In genomic region chr9:95023217-95024003, GRCh38 we compare ENCODE assay signal across 8 cellular contexts.
A peak's percentile ranks its signal among the peaks of the same experiment; 100 is the strongest.
DNase-seq lines count a peak whose midpoint lies in the region; ATAC-seq, FAIRE-seq and TF ChIP-seq lines count a peak whose summit lies in the region.

No MANE protein-coding gene starts in this region.

- H3K4me3 ChIP-seq in HCT116 (replicated peaks in 1 of 2; ENCODE audit: low read depth in 1 of 2, low read length in 2 of 2) (peak overlapping the region in 1 of 2 experiments; percentile 12; a peak in 1 of 4 replicates), astrocyte of the cerebellum (ENCODE audit: low read depth, low read length) (no peak overlapping the region), subcutaneous abdominal adipose tissue (ENCODE audit: low read depth in 1 of 5, low read length in 5 of 5) (no peak overlapping the region), WERI-Rb-1 (ENCODE audit: low read depth, low read length) (no peak overlapping the region)

- H3K4me1 ChIP-seq in HCT116 (ENCODE audit: control insufficient read depth in 1 of 2, insufficient read depth in 2 of 2, low read length in 2 of 2) (peaks cover 45 to 51% of the 10 kb centered on the region in 2 experiments), subcutaneous abdominal adipose tissue (ENCODE audit: control insufficient read depth in 5 of 5, insufficient read depth in 5 of 5, low read length in 5 of 5) (peaks cover 2 to 49% (median 26%) of the 10 kb centered on the region in 5 donors)

- H3K9ac ChIP-seq in HCT116 (ENCODE audit: low read length) (peak overlapping the region; percentile 50), subcutaneous abdominal adipose tissue (ENCODE audit: low read length in 5 of 5) (peak overlapping the region in 1 of 5 donors; percentile 19)

- peak overlapping the region; percentile 86 for H3K27ac ChIP-seq in HCT116 (ENCODE audit: low read depth, low read length)
- peak overlapping the region; percentile 66 for H3K27ac ChIP-seq in subcutaneous abdominal adipose tissue (ENCODE audit: low read depth, low read length)
- H3K27ac ChIP-seq in WERI-Rb-1, result no peak overlapping the region

- FAIRE-seq in islet of Langerhans (lab: Jason Lieb, UNC), result peak; percentile 62

- no peak for TF ChIP-seq CTCF in HCT116 (IDR thresholded peaks at IDR 0.05 in 2 of 3, conservative IDR thresholded peaks at IDR 0.05 in 1 of 3; ENCODE audit: borderline replicate concordance in 1 of 3, insufficient read depth in 1 of 3, low read depth in 2 of 3, low read length in 2 of 3)
- TF ChIP-seq CTCF in astrocyte of the cerebellum (IDR thresholded peaks at IDR 0.05; ENCODE audit: low read depth, low read length, missing control alignments), result no peak
- no peak for TF ChIP-seq CTCF in WERI-Rb-1 (IDR thresholded peaks at IDR 0.05; ENCODE audit: low read depth, low read length)

- RAD21 ChIA-PET in HCT116 (lab: Charles Lee; ENCODE audit: low non-redundant PET in 1 of 2, low total read pairs in 2 of 2, uncharacterized antibody in 2 of 2, unreplicated experiment in 2 of 2), result no interaction called here

- H3K27me3 ChIP-seq in HCT116 (ENCODE audit: insufficient read depth, low read length) (no peaks in the 10 kb centered on the region), subcutaneous abdominal adipose tissue (ENCODE audit: control insufficient read depth in 5 of 5, insufficient read depth in 4 of 5, low read length in 5 of 5) (no peaks in the 10 kb centered on the region), WERI-Rb-1 (ENCODE audit: insufficient read depth, low read depth, severe bottlenecking) (no peaks in the 10 kb centered on the region)

- in situ Hi-C loops in astrocyte of the cerebellum (cut with HindIII; ENCODE audit: low sequenced_read_pairs), result no loop called here

- DNase-seq in HCT116 (ENCODE audit: low read depth, low spot score) (peak; percentile 78), astrocyte of the cerebellum (ENCODE audit: low read depth) (peak; percentile 73), NK-92 (lab: John Stamatoyannopoulos, UW; ENCODE audit: unreplicated experiment) (no peak), DMS 273 (lab: John Stamatoyannopoulos, UW; ENCODE audit: unreplicated experiment) (no peak), WERI-Rb-1 (no peak), OCI-M1 (lab: John Stamatoyannopoulos, UW) (no peak)

- H3K9me2 ChIP-seq in HCT116 (ENCODE audit: insufficient read depth), result no peaks in the 10 kb centered on the region

- peaks cover 3% of the 10 kb centered on the region; the same call in 1 of the 2 replicates for H3K79me2 ChIP-seq in HCT116 (ENCODE audit: insufficient read depth, low read length)

- TF ChIP-seq RAD21 in HCT116 (IDR thresholded peaks at IDR 0.05; ENCODE audit: low read depth), result peak; percentile 11; the same call in 1 of the 2 replicates

- H3K36me3 ChIP-seq in HCT116 (ENCODE audit: control insufficient read depth in 1 of 2, insufficient read depth in 2 of 2, low read length in 2 of 2) (peaks cover 0 to 3% of the 10 kb centered on the region in 2 experiments; a peak in 2 of 4 replicates), subcutaneous abdominal adipose tissue (ENCODE audit: control insufficient read depth in 5 of 5, insufficient read depth in 5 of 5, low read length in 5 of 5) (peaks cover 12 to 29% (median 18%) of the 10 kb centered on the region in 5 donors), WERI-Rb-1 (peaks cover 44% of the 10 kb centered on the region)

- H4K20me1 ChIP-seq in HCT116 (ENCODE audit: insufficient read depth), result no peaks in the 10 kb centered on the region

- BruUV-seq in HCT116 (replicated peaks; lab: Mats Ljungman, UMichigan), result no TSS peak

- CTCF ChIA-PET in HCT116 (lab: Charles Lee), result no interaction called here

- intact Hi-C loops in HCT116 (cut with micrococcal nuclease), result no loop called here

- POLR2A ChIA-PET in HCT116 (lab: Charles Lee), result no interaction called here

- no peaks in the 10 kb centered on the region for H3K9me3 ChIP-seq in HCT116 (ENCODE audit: control insufficient read depth in 1 of 2, insufficient read depth in 1 of 2, low read depth in 1 of 2, low read length in 2 of 2)
- no peaks in the 10 kb centered on the region for H3K9me3 ChIP-seq in subcutaneous abdominal adipose tissue (ENCODE audit: control insufficient read depth in 5 of 5, low read length in 5 of 5)
- H3K9me3 ChIP-seq in WERI-Rb-1 (ENCODE audit: severe bottlenecking), result no peaks in the 10 kb centered on the region

- peak overlapping the region; percentile 64 for H3K4me2 ChIP-seq in HCT116 (ENCODE audit: low read length)

- no peak overlapping the region for H2AFZ ChIP-seq in HCT116 (ENCODE audit: low read depth, low read length, poor library complexity, severe bottlenecking)

- peak; percentile 78 for ATAC-seq in HCT116

- TF ChIP-seq POLR2A in HCT116 (IDR thresholded peaks at IDR 0.05; ENCODE audit: borderline replicate concordance, extremely low read depth, insufficient read depth, insufficient read length), result no peak

TF ChIP-seq in HCT116, 20 proteins besides CTCF, POLR2A, EP300 and RAD21 (continues in another document):
- no peak for TF ChIP-seq ZNF274 (IDR thresholded peaks at IDR 0.05; ENCODE audit: low read depth, low read length)
- peak; percentile 32; the same call in 1 of the 2 replicates for TF ChIP-seq SRF (IDR thresholded peaks at IDR 0.05; ENCODE audit: low read depth)
- no peak for TF ChIP-seq TCF7L2 (IDR thresholded peaks at IDR 0.05; ENCODE audit: borderline replicate concordance, extremely low read depth, insufficient read depth, insufficient read length)
- TF ChIP-seq CBX3 (IDR thresholded peaks at IDR 0.05; ENCODE audit: low read depth), result peak; percentile 61; the same call in 1 of the 2 replicates
- no peak for TF ChIP-seq ZBTB33 (IDR thresholded peaks at IDR 0.05; ENCODE audit: extremely low read depth, insufficient replicate concordance, low read length)
- peak; percentile 72 for TF ChIP-seq JUND (IDR thresholded peaks at IDR 0.05)
- no peak for TF ChIP-seq YY1 (IDR thresholded peaks at IDR 0.05; ENCODE audit: extremely low read depth, insufficient replicate concordance, low read depth, low read length)
- TF ChIP-seq ZFX (IDR thresholded peaks at IDR 0.05), result no peak
- TF ChIP-seq CEBPB (IDR thresholded peaks at IDR 0.05; ENCODE audit: low read depth), result peak; percentile 51; the same call in 1 of the 2 replicates
- TF ChIP-seq MAX (IDR thresholded peaks at IDR 0.05), result 0 out of 2 replicates have a peak, but pooled peaks have one; percentile 36
- no peak for TF ChIP-seq ATF3 (IDR thresholded peaks at IDR 0.05)
- TF ChIP-seq EZH2 (IDR thresholded peaks at IDR 0.05), result no peak
- 0 out of 2 replicates have a peak, but pooled peaks have one; percentile 19 for TF ChIP-seq SIN3A (IDR thresholded peaks at IDR 0.05; ENCODE audit: low read depth)
- no peak for TF ChIP-seq ELF1 (IDR thresholded peaks at IDR 0.05; ENCODE audit: borderline replicate concordance, low read depth)
- peak; percentile 10; the same call in 1 of the 2 replicates for TF ChIP-seq POLR2AphosphoS5 (IDR thresholded peaks at IDR 0.05; ENCODE audit: low read depth, low read length)
- no peak for TF ChIP-seq EGR1 (IDR thresholded peaks at IDR 0.05; ENCODE audit: low read depth)
- TF ChIP-seq EZH2phosphoT487 (IDR thresholded peaks at IDR 0.05; ENCODE audit: borderline replicate concordance), result no peak
- no peak for TF ChIP-seq REST (IDR thresholded peaks at IDR 0.05; ENCODE audit: low read depth)

Comparison
In these comparisons a context has a peak if more than half of its experiments do, and no peak if none do; other contexts are left out.
1. DNase-seq: peak in HCT116 (single experiment) and astrocyte of the cerebellum (single experiment); none in NK-92 (single experiment), DMS 273 (single experiment), WERI-Rb-1 (single experiment) and OCI-M1 (single experiment).